Comparison of ENCODE assay signal across 1 cellular context in genomic region chr2:69724540-69725159, GRCh38.
TF ChIP-seq lines count a peak whose summit lies in the region.

No MANE protein-coding gene starts in this region.

TF ChIP-seq in HepG2, 621 proteins besides CTCF, POLR2A, EP300 and RAD21 (continued from another document):
- TF ChIP-seq HNF1B (CRISPR knock-in tag; IDR thresholded peaks at IDR 0.05): peak; percentile 87
- TF ChIP-seq ZSCAN25 (CRISPR knock-in tag; IDR thresholded peaks at IDR 0.05): no peak; the same call in 1 of the 2 replicates
- no peak; the same call in 1 of the 2 replicates for TF ChIP-seq ZBTB49 (CRISPR knock-in tag; IDR thresholded peaks at IDR 0.05; ENCODE audit: borderline replicate concordance)
- TF ChIP-seq CCDC6 (CRISPR knock-in tag; IDR thresholded peaks at IDR 0.05): peak; percentile 61; the same call in 1 of the 2 replicates
- TF ChIP-seq ZNF772 (CRISPR knock-in tag; IDR thresholded peaks at IDR 0.05): 0 out of 2 replicates have a peak, but pooled peaks have one; percentile 51
- 0 out of 2 replicates have a peak, but pooled peaks have one; percentile 54 for TF ChIP-seq KMT2B (CRISPR knock-in tag; IDR thresholded peaks at IDR 0.05)
- TF ChIP-seq KLF16 (CRISPR knock-in tag; IDR thresholded peaks at IDR 0.05): peak in 1 of 2 experiments; percentile 84; a peak in 2 of 4 replicates
- peak; percentile 86 for TF ChIP-seq ERF (CRISPR knock-in tag; IDR thresholded peaks at IDR 0.05)
